8 cellular contexts compared by ENCODE assay signal in genomic region chr2:47038656-47039501, GRCh38.
DNase-seq lines count a peak whose midpoint lies in the region; ATAC-seq and TF ChIP-seq lines count a peak whose summit lies in the region.

No MANE protein-coding gene starts in this region.

- no peak overlapping the region for H3K4me3 ChIP-seq in psoas muscle
- no peak overlapping the region for H3K4me3 ChIP-seq in HAP-1

- H3K27me3 ChIP-seq in psoas muscle (ENCODE audit: insufficient read depth in 3 of 3, low read length in 2 of 3) (no peaks in the 10 kb centered on the region), HAP-1 (ENCODE audit: low read depth) (no peaks in the 10 kb centered on the region)

- H3K9me3 ChIP-seq in psoas muscle (no peaks in the 10 kb centered on the region), HAP-1 (no peaks in the 10 kb centered on the region)

- 70 to 84% (median 71%) methylated on average over 9 of the region's 9 CpGs for WGBS in psoas muscle, 3 donors

- TF ChIP-seq CTCF in psoas muscle (IDR thresholded peaks at IDR 0.05), result no peak

- H3K9me3 Mint-ChIP-seq in activated naive CD4-positive, alpha-beta T cell treated with anti-CD3 and anti-CD28 coated beads, Interleukin-2, amount 50 U/mL, for 24 hours, result no peaks in the 10 kb centered on the region

- peak overlapping the region; percentile 59 for H3K27ac Mint-ChIP-seq in activated naive CD4-positive, alpha-beta T cell treated with anti-CD3 and anti-CD28 coated beads, Interleukin-2, amount 50 U/mL, for 24 hours

- intact Hi-C loops in psoas muscle (cut with DNase I), result no loop called here
- intact Hi-C loops in cardiac septum (cut with DNase I), result no loop called here

- no peaks in the 10 kb centered on the region for H3K27me3 Mint-ChIP-seq in activated naive CD4-positive, alpha-beta T cell treated with anti-CD3 and anti-CD28 coated beads, Interleukin-2, amount 50 U/mL, for 24 hours

- in situ Hi-C loops in HAP-1 (cut with MboI; ENCODE audit: low sequenced_read_pairs), result no loop called here

- H3K36me3 Mint-ChIP-seq in activated naive CD4-positive, alpha-beta T cell treated with anti-CD3 and anti-CD28 coated beads, Interleukin-2, amount 50 U/mL, for 24 hours, result peaks cover 1% of the 10 kb centered on the region

- H3K4me3 Mint-ChIP-seq in activated naive CD4-positive, alpha-beta T cell treated with anti-CD3 and anti-CD28 coated beads, Interleukin-2, amount 50 U/mL, for 24 hours, result no peak overlapping the region

- ATAC-seq in HG02885 (IDR thresholded peaks at IDR 0.05; ENCODE audit: poor library complexity, unreplicated experiment), result peak; percentile 35
- ATAC-seq in psoas muscle, result no peak
- no peak for ATAC-seq in GM21723 (IDR thresholded peaks at IDR 0.05; ENCODE audit: unreplicated experiment)

- H3K4me1 Mint-ChIP-seq in activated naive CD4-positive, alpha-beta T cell treated with anti-CD3 and anti-CD28 coated beads, Interleukin-2, amount 50 U/mL, for 24 hours, result peaks cover 8% of the 10 kb centered on the region

- no peaks in the 10 kb centered on the region for H3K36me3 ChIP-seq in psoas muscle (ENCODE audit: insufficient read depth in 1 of 2, low read depth in 1 of 2)
- no peaks in the 10 kb centered on the region for H3K36me3 ChIP-seq in HAP-1 (replicated peaks)

- DNase-seq in GDM1 (lab: John Stamatoyannopoulos, UW) (peak; percentile 41), psoas muscle (no peak), NCI-H526 (lab: John Stamatoyannopoulos, UW) (no peak), cardiac septum (ENCODE audit: low spot score) (no peak), HAP-1 (ENCODE audit: low spot score in 2 of 2) (no peak)

- peaks cover 85% of the 10 kb centered on the region for H3K4me1 ChIP-seq in psoas muscle
- peaks cover 40% of the 10 kb centered on the region for H3K4me1 ChIP-seq in HAP-1

- peak overlapping the region; percentile 88 for H3K27ac ChIP-seq in psoas muscle
